Comparison of ENCODE assay signal across 8 cellular contexts in the genomic region with DNA sequence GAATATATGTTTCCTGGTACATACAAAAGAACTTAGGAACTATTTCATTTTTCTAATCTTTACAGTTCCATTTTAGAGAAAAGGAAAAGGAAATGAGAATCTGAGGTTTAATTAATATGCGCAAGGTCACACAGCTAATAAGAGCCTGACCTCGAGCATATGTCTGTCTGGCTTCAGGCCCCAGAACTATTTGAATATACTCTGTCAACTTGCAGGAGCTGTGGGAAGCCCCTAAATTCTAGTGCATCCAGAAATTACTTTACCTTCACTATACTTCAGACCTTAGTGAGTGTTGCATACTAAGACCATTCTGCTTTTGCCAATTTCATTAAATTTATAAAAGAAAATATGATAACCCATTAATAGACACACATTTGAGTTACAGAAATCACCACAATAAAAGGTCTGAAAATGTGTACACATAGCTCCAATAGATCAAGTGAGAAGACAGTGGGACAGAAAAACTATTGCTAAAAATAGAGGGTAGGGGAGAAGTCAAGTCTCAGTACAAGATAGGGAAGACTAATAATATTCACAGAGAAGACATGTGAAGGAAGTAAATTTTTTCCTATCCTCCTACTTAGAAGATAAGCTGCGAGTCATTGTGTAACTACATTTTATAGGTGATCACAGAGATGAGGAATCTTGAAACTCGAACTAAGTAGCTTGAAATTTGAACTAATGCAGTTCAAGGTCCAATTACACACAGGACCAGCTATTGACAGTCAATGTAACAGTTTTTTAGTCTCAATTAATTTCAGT. TPM values are rescaled to one million over a fixed set of nuclear protein-coding genes. Genes with fewer than 3 reads are reported as not detected.
DNase-seq lines count a peak whose midpoint lies in the region; ATAC-seq and TF ChIP-seq lines count a peak whose summit lies in the region.

No MANE protein-coding gene starts in this region.

- intact Hi-C loops in Right ventricle myocardium superior (cut with DNase I) (no loop called here), cardiac septum (cut with DNase I) (no loop called here)

- no peaks in the 10 kb centered on the region for H3K9me3 ChIP-seq in skeletal muscle satellite cell (replicated peaks; ENCODE audit: low read length)

- peak overlapping the region; percentile 11 for H3K4me2 ChIP-seq in skeletal muscle satellite cell (ENCODE audit: low read length)

- no peaks in the 10 kb centered on the region for H3K27me3 ChIP-seq in skeletal muscle satellite cell (ENCODE audit: control insufficient read depth, insufficient read depth, low read length)

- 0 out of 2 replicates have a peak, but pooled peaks have one; percentile 16 for TF ChIP-seq POLR2A in Raji (IDR thresholded peaks at IDR 0.05; ENCODE audit: insufficient read depth, low read depth, low read length)

- no peak overlapping the region for H3K4me3 ChIP-seq in skeletal muscle satellite cell (ENCODE audit: low read length)

- ATAC-seq in Right ventricle myocardium superior (ENCODE audit: poor library complexity) (peak; percentile 43), HG02981 (IDR thresholded peaks at IDR 0.05; ENCODE audit: unreplicated experiment) (peak; percentile 78)

- no peaks in the 10 kb centered on the region for H3K36me3 ChIP-seq in skeletal muscle satellite cell (ENCODE audit: insufficient read depth, low read length)

- peaks cover 4% of the 10 kb centered on the region for H3K4me1 ChIP-seq in skeletal muscle satellite cell (ENCODE audit: control insufficient read depth, insufficient read depth, low read length)

- no peak overlapping the region for H3K9ac ChIP-seq in skeletal muscle satellite cell (ENCODE audit: low read depth, low read length)

- DNase-seq in Right ventricle myocardium superior: no peak
- no peak for DNase-seq in cardiac septum (ENCODE audit: low spot score)
- no peak for DNase-seq in mesenteric fat pad (ENCODE audit: low spot score)
- no peak for DNase-seq in effector CD4-positive, alpha-beta T cell
- no peak for DNase-seq in activated CD4-positive, CD25-positive, alpha-beta regulatory T cell treated with anti-CD3 and anti-CD28 coated beads, Interleukin-2, amount 50 U/mL, for 72 hours

RNA-seq across cellular contexts. Expression of a gene that starts 3.8 kb away (rescaled TPM):
- 0.30 TPM for total RNA-seq in Right ventricle myocardium superior
- total RNA-seq in cardiac septum: 0.27 TPM
- total RNA-seq in skeletal muscle satellite cell (2012; rRNA removed): not detected in 2 replicates
- total RNA-seq in mesenteric fat pad: 1.0 TPM
